In genomic region chr19:31534786-31535185, GRCh38 we compare ENCODE assay signal across 15 cellular contexts.
DNase-seq lines count a peak whose midpoint lies in the region; ATAC-seq and TF ChIP-seq lines count a peak whose summit lies in the region.
"Had no signal": no experiment of that assay in that cellular context is flagged by ENCODE, and none has a peak within 500 bp of the region (broad histone marks: within the 10 kb centered on the region; RNA-seq: fewer than 3 reads in every experiment).

No MANE protein-coding gene starts in this region.

- no peak for ATAC-seq in heart right ventricle
- ATAC-seq: HCT116 had no signal

- H3K4me1 ChIP-seq in right atrium auricular region (no peaks in the 10 kb centered on the region), heart right ventricle (no peaks in the 10 kb centered on the region)

- H3K36me3 ChIP-seq in right atrium auricular region (no peaks in the 10 kb centered on the region), heart right ventricle (no peaks in the 10 kb centered on the region)

- H3K4me3 ChIP-seq in right atrium auricular region: no peak overlapping the region
- H3K4me3 ChIP-seq in heart right ventricle: no peak overlapping the region

- peaks cover 4% of the 10 kb centered on the region for H3K27me3 Mint-ChIP-seq in neural crest cell (ENCODE audit: low read depth)
- H3K27me3 Mint-ChIP-seq: B cell; CD4-positive, alpha-beta T cell had no signal

- H3K4me1 Mint-ChIP-seq in neural crest cell: no peaks in the 10 kb centered on the region
- H3K4me1 Mint-ChIP-seq: B cell had no signal

- no peaks in the 10 kb centered on the region for H3K9me3 ChIP-seq in right atrium auricular region
- peaks cover 0 to 7% (median 0%) of the 10 kb centered on the region in 11 donors for H3K9me3 ChIP-seq in heart right ventricle

- no peak overlapping the region for H3K4me3 Mint-ChIP-seq in neural crest cell
- H3K4me3 Mint-ChIP-seq: B cell; CD4-positive, alpha-beta T cell had no signal

- 93 to 95% methylated on average over 9 of the region's 9 CpGs for WGBS in heart right ventricle, 2 donors

- peaks cover 6% of the 10 kb centered on the region for H3K9me3 Mint-ChIP-seq in neural crest cell

- H3K36me3 Mint-ChIP-seq in neural crest cell (ENCODE audit: low read depth): no peaks in the 10 kb centered on the region

- TF ChIP-seq CTCF in right atrium auricular region (IDR thresholded peaks at IDR 0.05): no peak
- no peak for TF ChIP-seq CTCF in heart right ventricle (IDR thresholded peaks at IDR 0.05)
- no peak for TF ChIP-seq CTCF in neural crest cell (conservative IDR thresholded peaks at IDR 0.05)

- H3K27ac ChIP-seq in right atrium auricular region: no peak overlapping the region
- H3K27ac ChIP-seq in heart right ventricle: no peak overlapping the region
- H3K27ac ChIP-seq: HL-60 had no signal

- DNase-seq in right atrium auricular region (ENCODE audit: low spot score): peak; percentile 26
- no peak for DNase-seq in heart right ventricle
- peak; percentile 18 for DNase-seq in islet precursor cell
- no peak for DNase-seq in neural crest cell (ENCODE audit: low read depth, low spot score)
- no peak for DNase-seq in dedifferentiated amniotic fluid mesenchymal stem cell (ENCODE audit: extremely low spot score)
- no peak for DNase-seq in amygdala (lab: John Stamatoyannopoulos, UW)
- no peak for DNase-seq in COLO829 (ENCODE audit: low spot score)
- DNase-seq: ACHN; C1 segment of cervical spinal cord; CD4-positive, alpha-beta T cell; COR-L47; DND-41 had no signal

- H3K27me3 ChIP-seq in right atrium auricular region (no peaks in the 10 kb centered on the region), heart right ventricle (peaks cover 0 to 7% (median 0%) of the 10 kb centered on the region in 7 donors)

- peak overlapping the region; percentile 20 for H3K27ac Mint-ChIP-seq in neural crest cell (ENCODE audit: unreplicated experiment)
- H3K27ac Mint-ChIP-seq: B cell; CD4-positive, alpha-beta T cell had no signal

- intact Hi-C loops in heart right ventricle (cut with DNase I): no loop called here

Comparison
In these comparisons a context has a peak if more than half of its experiments do, and no peak if none do; other contexts are left out.
1. DNase-seq: peak in right atrium auricular region (single experiment) and islet precursor cell (single experiment); none in heart right ventricle (0 of 2), neural crest cell (single experiment), dedifferentiated amniotic fluid mesenchymal stem cell (single experiment), amygdala (0 of 56) and COLO829 (single experiment).